7 cellular contexts compared by ENCODE assay signal in genomic region chr6:147222160-147222838, GRCh38. TPM values are rescaled to one million over a fixed set of nuclear protein-coding genes. Genes with fewer than 3 reads are reported as not detected.
A peak's percentile ranks its signal among the peaks of the same experiment; 100 is the strongest.
DNase-seq lines count a peak whose midpoint lies in the region; ATAC-seq and TF ChIP-seq lines count a peak whose summit lies in the region.

No MANE protein-coding gene starts in this region.

- H3K27me3 ChIP-seq in Loucy (ENCODE audit: insufficient read depth, low read length, poor library complexity, severe bottlenecking) (no peaks in the 10 kb centered on the region), psoas muscle (ENCODE audit: insufficient read depth in 3 of 3, low read length in 2 of 3) (no peaks in the 10 kb centered on the region)

- H3K9me3 ChIP-seq in Loucy (ENCODE audit: insufficient read depth, low read depth, low read length): no peaks in the 10 kb centered on the region
- no peaks in the 10 kb centered on the region for H3K9me3 ChIP-seq in psoas muscle

- WGBS in psoas muscle, 3 donors: 77 to 94% (median 93%) methylated on average over 4 of the region's 4 CpGs

- peaks cover 9% of the 10 kb centered on the region; the same call in 1 of the 2 replicates for H3F3A ChIP-seq in Loucy (ENCODE audit: low read depth)

- peak; percentile 67 for TF ChIP-seq CTCF in Loucy (conservative IDR thresholded peaks at IDR 0.05; ENCODE audit: low read length)
- peak; percentile 64 for TF ChIP-seq CTCF in epithelial cell of proximal tubule (conservative IDR thresholded peaks at IDR 0.05; ENCODE audit: low read depth, low read length)
- peak; percentile 31 for TF ChIP-seq CTCF in psoas muscle (IDR thresholded peaks at IDR 0.05)

- no peak overlapping the region for H2AFZ ChIP-seq in Loucy (ENCODE audit: low read length)

- H3K4me1 ChIP-seq in Loucy (ENCODE audit: insufficient read depth, low read length, poor library complexity, severe bottlenecking): peaks cover 29% of the 10 kb centered on the region
- peaks cover 18% of the 10 kb centered on the region for H3K4me1 ChIP-seq in psoas muscle

- no peaks in the 10 kb centered on the region for H3K9me2 ChIP-seq in Loucy (replicated peaks; ENCODE audit: low read depth, low read length)

- H3K36me3 ChIP-seq in Loucy (ENCODE audit: insufficient read depth, low read length): no peaks in the 10 kb centered on the region
- H3K36me3 ChIP-seq in psoas muscle (ENCODE audit: insufficient read depth in 1 of 2, low read depth in 1 of 2): peaks cover 0 to 5% of the 10 kb centered on the region in 2 donors

- peak overlapping the region; percentile 35 for H3K4me2 ChIP-seq in Loucy (ENCODE audit: low read depth, low read length, poor library complexity, severe bottlenecking)

- ATAC-seq in GM18909 (IDR thresholded peaks at IDR 0.05; ENCODE audit: poor library complexity, unreplicated experiment): peak; percentile 55
- ATAC-seq in psoas muscle: peak in 2 of 4 donors; percentile 46 to 73

- no peaks in the 10 kb centered on the region for H4K20me1 ChIP-seq in Loucy (ENCODE audit: insufficient read depth, low read length, poor library complexity, severe bottlenecking)

- no peak overlapping the region for H3K27ac ChIP-seq in psoas muscle

- peaks cover 10% of the 10 kb centered on the region for H3K79me2 ChIP-seq in Loucy (ENCODE audit: insufficient read depth, low read length)

- DNase-seq in epithelial cell of proximal tubule (ENCODE audit: low read depth): no peak
- no peak for DNase-seq in psoas muscle
- DNase-seq in activated CD8-positive, alpha-beta memory T cell treated with anti-CD3 and anti-CD28 coated beads, Interleukin-2, amount 50 U/mL, for 4 hours: no peak
- no peak for DNase-seq in OCI-M2 (lab: John Stamatoyannopoulos, UW; ENCODE audit: unreplicated experiment)
- DNase-seq in NCI-H1092 treated with DMSO at 0.1 percent for 48 hours (lab: John Stamatoyannopoulos, UW): no peak

- intact Hi-C loops in psoas muscle (cut with DNase I): no loop called here

- no peak overlapping the region for H3K4me3 ChIP-seq in Loucy (ENCODE audit: low read length, poor library complexity, severe bottlenecking)
- H3K4me3 ChIP-seq in epithelial cell of proximal tubule (ENCODE audit: low read depth, low read length): no peak overlapping the region
- no peak overlapping the region for H3K4me3 ChIP-seq in psoas muscle

- no peak overlapping the region for H3K9ac ChIP-seq in Loucy (ENCODE audit: low read depth, low read length, poor library complexity, severe bottlenecking)

RNA-seq across cellular contexts. Expression of gene STXBP5, which starts 18.1 kb away (rescaled TPM):
- total RNA-seq in epithelial cell of proximal tubule (16.3 and 20.4 TPM in 2 replicates), psoas muscle (10 to 100 TPM; 16.8 to 20.0 (median 18.9) TPM)
- 10 to 100 TPM in 1 of 3 donors, 1 to 10 TPM in 2; 4.1 to 18.7 (median 8.2) TPM for polyA plus RNA-seq in psoas muscle
